ENCODE assay signal across 1 cellular context in the genomic region with DNA sequence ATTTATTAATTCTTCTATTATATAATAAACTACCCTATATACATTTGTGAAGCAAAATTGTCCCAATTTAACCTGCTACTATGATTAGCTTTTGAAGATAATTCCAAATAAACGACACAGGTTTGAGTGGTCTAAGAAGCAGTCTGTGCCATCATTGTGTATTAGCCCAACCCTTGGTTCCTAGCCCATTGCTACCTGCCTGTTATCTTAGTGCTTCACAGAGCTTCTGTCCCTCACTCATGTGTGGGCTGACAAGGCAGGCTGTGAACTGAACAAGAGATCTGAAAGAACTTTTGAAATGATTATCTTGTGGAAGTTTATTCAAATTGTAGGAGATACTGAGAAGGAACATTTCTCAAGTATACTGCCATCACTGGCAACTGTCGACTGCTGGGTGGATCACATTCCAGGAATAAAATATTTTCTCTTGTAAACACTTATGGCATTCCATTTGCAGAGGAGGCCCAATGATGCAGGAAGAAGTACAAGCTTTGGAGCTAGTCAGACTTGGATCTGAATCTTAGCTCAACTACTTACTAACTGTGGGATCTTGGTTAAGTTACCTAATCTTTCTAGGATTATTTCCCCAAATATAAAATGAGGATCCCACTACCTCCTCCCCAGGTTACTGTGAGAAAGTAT.
TF ChIP-seq lines count a peak whose summit lies in the region.

No MANE protein-coding gene starts in this region.

TF ChIP-seq in SK-N-SH, 30 proteins besides CTCF, POLR2A, EP300 and RAD21:
- TF ChIP-seq RFX5 (IDR thresholded peaks at IDR 0.05; ENCODE audit: low read length) (no peak), EZH2phosphoT487 (IDR thresholded peaks at IDR 0.05; ENCODE audit: borderline replicate concordance, low read depth) (no peak), RCOR1 (IDR thresholded peaks at IDR 0.05; ENCODE audit: low read length) (no peak), SMC3 (IDR thresholded peaks at IDR 0.05; ENCODE audit: low read depth, low read length) (no peak), TEAD4 (IDR thresholded peaks at IDR 0.05; ENCODE audit: borderline replicate concordance, insufficient read depth) (no peak), NRF1 (IDR thresholded peaks at IDR 0.05; ENCODE audit: low read depth, low read length) (no peak), TAF1 (IDR thresholded peaks at IDR 0.05; ENCODE audit: borderline replicate concordance, low read depth, low read length) (no peak), SIN3A (IDR thresholded peaks at IDR 0.05; ENCODE audit: borderline replicate concordance, low read depth, low read length) (no peak), FOSL2 (IDR thresholded peaks at IDR 0.05; ENCODE audit: borderline replicate concordance, low read depth) (no peak), FOXM1 (IDR thresholded peaks at IDR 0.05; ENCODE audit: low read depth) (no peak), MXI1 (IDR thresholded peaks at IDR 0.05; ENCODE audit: low read depth, low read length) (no peak), JUND (IDR thresholded peaks at IDR 0.05) (no peak), GATA2 (CRISPR knock-in tag; IDR thresholded peaks at IDR 0.05) (no peak)
- TF ChIP-seq, protein P1, sequence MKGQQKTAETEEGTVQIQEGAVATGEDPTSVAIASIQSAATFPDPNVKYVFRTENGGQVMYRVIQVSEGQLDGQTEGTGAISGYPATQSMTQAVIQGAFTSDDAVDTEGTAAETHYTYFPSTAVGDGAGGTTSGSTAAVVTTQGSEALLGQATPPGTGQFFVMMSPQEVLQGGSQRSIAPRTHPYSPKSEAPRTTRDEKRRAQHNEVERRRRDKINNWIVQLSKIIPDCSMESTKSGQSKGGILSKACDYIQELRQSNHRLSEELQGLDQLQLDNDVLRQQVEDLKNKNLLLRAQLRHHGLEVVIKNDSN (IDR thresholded peaks at IDR 0.05; ENCODE audit: borderline replicate concordance, low read depth) = no peak
